8 cellular contexts compared by ENCODE assay signal in genomic region chr10:61000769-61001730, GRCh38. TPM values are rescaled to one million over a fixed set of nuclear protein-coding genes. Genes with fewer than 3 reads are reported as not detected.
DNase-seq lines count a peak whose midpoint lies in the region; ATAC-seq and TF ChIP-seq lines count a peak whose summit lies in the region.

No MANE protein-coding gene starts in this region.

- no peaks in the 10 kb centered on the region for H3K9me3 Mint-ChIP-seq in activated naive CD8-positive, alpha-beta T cell treated with anti-CD3 and anti-CD28 coated beads, Interleukin-2, amount 10 ng/mL, durations not matched to agents 7 days and 5 days

- in situ Hi-C loops in ACHN (cut with HindIII; ENCODE audit: low pct_ligation_motif_present, low pct_unique_long_range_greater_than_20kb, low sequenced_read_pairs) = no loop called here

- no peaks in the 10 kb centered on the region for H3K36me3 Mint-ChIP-seq in activated naive CD8-positive, alpha-beta T cell treated with anti-CD3 and anti-CD28 coated beads, Interleukin-2, amount 10 ng/mL, durations not matched to agents 7 days and 5 days

- ATAC-seq in HG02759 (IDR thresholded peaks at IDR 0.05; ENCODE audit: unreplicated experiment) (peak; percentile 52), GM21529 (IDR thresholded peaks at IDR 0.05; ENCODE audit: unreplicated experiment) (no peak), GM21528 (IDR thresholded peaks at IDR 0.05; ENCODE audit: low FRiP score, unreplicated experiment) (no peak)
- ATAC-seq in activated naive CD8-positive, alpha-beta T cell treated with anti-CD3 and anti-CD28 coated beads, Interleukin-2, amount 10 ng/mL, durations not matched to agents 7 days and 5 days (ENCODE audit: low read depth) = peak; percentile 39

- H3K9me3 ChIP-seq in right atrium auricular region (no peaks in the 10 kb centered on the region), prostate gland (no peaks in the 10 kb centered on the region)

- no peaks in the 10 kb centered on the region for H3K36me3 ChIP-seq in right atrium auricular region
- H3K36me3 ChIP-seq in prostate gland = no peaks in the 10 kb centered on the region

- no peaks in the 10 kb centered on the region for H3K4me1 Mint-ChIP-seq in activated naive CD8-positive, alpha-beta T cell treated with anti-CD3 and anti-CD28 coated beads, Interleukin-2, amount 10 ng/mL, durations not matched to agents 7 days and 5 days

- TF ChIP-seq CTCF in right atrium auricular region (IDR thresholded peaks at IDR 0.05) (no peak), prostate gland (IDR thresholded peaks at IDR 0.05) (no peak)

- H3K27me3 ChIP-seq in right atrium auricular region (peaks cover 0 to 3% of the 10 kb centered on the region in 2 donors), prostate gland (replicated peaks; ENCODE audit: insufficient read depth) (no peaks in the 10 kb centered on the region)

- intact Hi-C loops in prostate gland (cut with DNase I) = no loop called here

- H3K4me3 ChIP-seq in right atrium auricular region = peak overlapping the region; percentile 28 to 49
- peak overlapping the region; percentile 41 to 43 for H3K4me3 ChIP-seq in prostate gland

- H3K27ac ChIP-seq in right atrium auricular region = no peak overlapping the region
- H3K27ac ChIP-seq in prostate gland = peak overlapping the region in 1 of 2 donors; percentile 18

- no peak overlapping the region for H3K27ac Mint-ChIP-seq in activated naive CD8-positive, alpha-beta T cell treated with anti-CD3 and anti-CD28 coated beads, Interleukin-2, amount 10 ng/mL, durations not matched to agents 7 days and 5 days

- peaks cover 37% of the 10 kb centered on the region for H3K27me3 Mint-ChIP-seq in activated naive CD8-positive, alpha-beta T cell treated with anti-CD3 and anti-CD28 coated beads, Interleukin-2, amount 10 ng/mL, durations not matched to agents 7 days and 5 days

- no peak for TF ChIP-seq POLR2A in prostate gland (IDR thresholded peaks at IDR 0.05)

- POLR2A ChIA-PET in activated naive CD8-positive, alpha-beta T cell treated with anti-CD3 and anti-CD28 coated beads, Interleukin-2, amount 10 ng/mL, durations not matched to agents 7 days and 5 days (lab: Charles Lee) = no interaction called here

- H3K4me3 Mint-ChIP-seq in activated naive CD8-positive, alpha-beta T cell treated with anti-CD3 and anti-CD28 coated beads, Interleukin-2, amount 10 ng/mL, durations not matched to agents 7 days and 5 days = peak overlapping the region; percentile 44

- WGBS in prostate gland = 2% methylated on average over 44 of the region's 78 CpGs

- DNase-seq in ACHN (peak; percentile 14), right atrium auricular region (ENCODE audit: low spot score) (no peak), prostate gland (ENCODE audit: low spot score) (peak; percentile 19), GF-D8 (lab: John Stamatoyannopoulos, UW) (no peak)
- DNase-seq in activated naive CD8-positive, alpha-beta T cell treated with anti-CD3 and anti-CD28 coated beads, Interleukin-2, amount 10 ng/mL, durations not matched to agents 7 days and 5 days = no peak

- H3K4me1 ChIP-seq in right atrium auricular region (peaks cover 0 to 4% of the 10 kb centered on the region in 2 donors), prostate gland (replicated peaks) (no peaks in the 10 kb centered on the region)

RNA-seq across cellular contexts. Expression of gene RHOBTB1, which starts 57.1 kb away (rescaled TPM):
- total RNA-seq in activated naive CD8-positive, alpha-beta T cell treated with anti-CD3 and anti-CD28 coated beads, Interleukin-2, amount 10 ng/mL, durations not matched to agents 7 days and 5 days = not detected
- total RNA-seq in right atrium auricular region (10 to 100 TPM; 13.2 to 16.8 TPM), prostate gland (10 to 100 TPM in 1 of 2 donors, 1 to 10 TPM in 1; 4.9 to 28.9 TPM)

Comparison
In these comparisons a context has a peak if more than half of its experiments do, and no peak if none do; other contexts are left out.
1. DNase-seq: peak in ACHN (single experiment) and prostate gland (single experiment); none in activated naive CD8-positive, alpha-beta T cell treated with anti-CD3 and anti-CD28 coated beads, Interleukin-2, amount 10 ng/mL, durations not matched to agents 7 days and 5 days (single experiment), right atrium auricular region (single experiment) and GF-D8 (single experiment).
2. ATAC-seq: peak in HG02759 (single experiment) and activated naive CD8-positive, alpha-beta T cell treated with anti-CD3 and anti-CD28 coated beads, Interleukin-2, amount 10 ng/mL, durations not matched to agents 7 days and 5 days (single experiment); none in GM21529 (single experiment) and GM21528 (single experiment).
3. RNA of gene RHOBTB1, which starts 57.1 kb away (total RNA-seq): 4.9 to 28.9 TPM in prostate gland and 13.2 to 16.8 TPM in right atrium auricular region; not detected in activated naive CD8-positive, alpha-beta T cell treated with anti-CD3 and anti-CD28 coated beads, Interleukin-2, amount 10 ng/mL, durations not matched to agents 7 days and 5 days; every median in the first group is over 4 times any median in the second.